23 cellular contexts compared by ENCODE assay signal in the genomic region with DNA sequence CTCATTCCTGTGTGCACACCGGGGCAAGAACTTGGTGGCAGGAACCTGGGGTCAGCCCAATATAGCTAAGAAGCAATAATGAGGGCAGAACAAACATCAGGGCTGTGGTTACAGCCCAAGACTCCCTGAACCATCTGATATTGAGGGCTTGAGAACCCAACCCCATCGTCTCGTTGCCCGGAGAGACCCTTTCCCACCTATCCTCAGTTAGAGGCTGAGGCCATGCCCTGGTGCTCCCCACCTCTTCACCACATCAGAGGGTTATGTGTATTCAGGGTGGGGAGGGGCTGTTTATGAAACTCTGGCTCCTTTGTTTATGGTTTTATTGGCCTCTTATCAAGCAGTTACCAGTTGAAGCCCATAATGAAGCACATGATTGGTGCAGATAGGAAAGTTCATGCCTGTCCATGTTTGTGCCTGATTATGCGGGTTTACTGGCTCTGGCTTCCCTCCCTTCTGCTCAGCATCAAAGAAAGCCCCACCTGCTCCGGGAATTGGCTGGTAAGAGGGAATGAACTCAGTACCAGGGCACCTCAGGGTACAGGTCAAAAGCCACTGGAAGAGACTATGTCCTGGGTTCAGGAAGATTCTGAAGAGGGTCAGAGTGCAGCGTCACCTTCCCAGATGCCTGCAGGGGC. TPM values are rescaled to one million over a fixed set of nuclear protein-coding genes. Genes with fewer than 3 reads are reported as not detected.
DNase-seq lines count a peak whose midpoint lies in the region; ATAC-seq and TF ChIP-seq lines count a peak whose summit lies in the region.
"Had no signal": no experiment of that assay in that cellular context is flagged by ENCODE, and none has a peak within 500 bp of the region (broad histone marks: within the 10 kb centered on the region; RNA-seq: fewer than 3 reads in every experiment).

No MANE protein-coding gene starts in this region.

- H3K9ac ChIP-seq in HUES6 (ENCODE audit: low read length) (peak overlapping the region; percentile 6), Karpas-422 (ENCODE audit: low read length) (no peak overlapping the region)

- no peaks in the 10 kb centered on the region for H3K9me2 ChIP-seq in Karpas-422 (replicated peaks; ENCODE audit: insufficient read depth, low read length)

- no peak overlapping the region for H3K4me2 ChIP-seq in Karpas-422 (ENCODE audit: low read depth, low read length, poor library complexity, severe bottlenecking)

- intact Hi-C loops in left colon (cut with DNase I, micrococcal nuclease), result no loop called here
- intact Hi-C loops in thyroid gland (cut with DNase I), result no loop called here

- H3K36me3 ChIP-seq in HUES6 (ENCODE audit: control insufficient read depth, insufficient read depth, low read length) (peaks cover 95% of the 10 kb centered on the region), thyroid gland (peaks cover 66 to 72% of the 10 kb centered on the region in 2 donors), Karpas-422 (ENCODE audit: insufficient read depth, low read length) (no peaks in the 10 kb centered on the region)

- no peaks in the 10 kb centered on the region for H3K27me3 ChIP-seq in HUES6 (ENCODE audit: control insufficient read depth, insufficient read depth, low read length)
- H3K27me3 ChIP-seq in thyroid gland, result no peaks in the 10 kb centered on the region
- no peaks in the 10 kb centered on the region for H3K27me3 ChIP-seq in Karpas-422 (ENCODE audit: low read length)
- H3K27me3 ChIP-seq: cardiac muscle cell, dorsolateral prefrontal cortex had no signal

- H3K9me3 ChIP-seq in HUES6 (ENCODE audit: control insufficient read depth, insufficient read depth, low read depth, low read length), result no peaks in the 10 kb centered on the region
- H3K9me3 ChIP-seq in thyroid gland, result no peaks in the 10 kb centered on the region
- H3K9me3 ChIP-seq in Karpas-422 (ENCODE audit: low read length), result no peaks in the 10 kb centered on the region

- DNase-seq in SW480 (ENCODE audit: low spot score), result peak; percentile 87
- peak; percentile 67 to 90 for DNase-seq in left colon
- DNase-seq in thyroid gland, result no peak
- DNase-seq in Karpas-422, result no peak
- no peak for DNase-seq in NCI-H1092 treated with DMSO at 0.1 percent for 48 hours (lab: John Stamatoyannopoulos, UW)
- DNase-seq in GM19238 (ENCODE audit: insufficient read length, low spot score), result no peak
- DNase-seq: activated CD4-positive, alpha-beta T cell treated with anti-CD3 and anti-CD28 coated beads, Interleukin-2, amount 50 U/mL, for 48 hours; amniotic stem cell; Calu3; dorsolateral prefrontal cortex; foreskin melanocyte; HCEC 1CT; hypothalamus; NCI-H1436; NCI-H2171 treated with DMSO at 0.1 percent for 48 hours; NCI-H526 treated with DMSO at 0.1 percent for 48 hours; stimulated activated CD4-positive, alpha-beta T cell treated with anti-CD3 and anti-CD28 coated beads, Interleukin-1b, Interleukin-23, amount 100 ng/mL, for 48 hours; stimulated activated naive CD4-positive, alpha-beta T cell had no signal

- H4K20me1 ChIP-seq in Karpas-422 (ENCODE audit: insufficient read depth, low read depth, low read length), result no peaks in the 10 kb centered on the region

- 93 to 94% methylated on average over 7 of the region's 7 CpGs for WGBS in thyroid gland, 2 donors

- H2AFZ ChIP-seq in Karpas-422 (ENCODE audit: low read length), result no peak overlapping the region

- no peaks in the 10 kb centered on the region for H3K79me2 ChIP-seq in Karpas-422 (ENCODE audit: low read length)

- ATAC-seq in left colon, result peak; percentile 88
- ATAC-seq: natural killer cell treated with Interleukin-12 subunit alpha and Interleukin-12 subunit beta and Interleukin-15 and Interleukin-18, amount 100 ng/mL, for 72 hours had no signal

- TF ChIP-seq CTCF in thyroid gland (IDR thresholded peaks at IDR 0.05), result no peak

- H3K4me1 ChIP-seq in HUES6 (ENCODE audit: control insufficient read depth, insufficient read depth, low read length), result peaks cover 17% of the 10 kb centered on the region
- H3K4me1 ChIP-seq in thyroid gland, result peaks cover 11 to 34% of the 10 kb centered on the region in 2 donors
- peaks cover 5% of the 10 kb centered on the region; the same call in 1 of the 2 replicates for H3K4me1 ChIP-seq in Karpas-422 (ENCODE audit: low read length)

- TF ChIP-seq POLR2A in thyroid gland (IDR thresholded peaks at IDR 0.05), result no peak

- no peak overlapping the region for H3K4me3 ChIP-seq in HUES6 (ENCODE audit: low read depth, low read length)
- H3K4me3 ChIP-seq in thyroid gland (replicated peaks in 1 of 3), result no peak overlapping the region
- H3K4me3 ChIP-seq in Karpas-422 (ENCODE audit: low read length), result no peak overlapping the region
- H3K4me3 ChIP-seq: cardiac muscle cell, dorsolateral prefrontal cortex had no signal

- no peak overlapping the region for H3K27ac ChIP-seq in HUES6 (ENCODE audit: low read depth, low read length)
- peak overlapping the region in 2 of 3 donors; percentile 21 to 66 for H3K27ac ChIP-seq in thyroid gland
- H3K27ac ChIP-seq in Karpas-422 (ENCODE audit: low read length), result no peak overlapping the region
- H3K27ac ChIP-seq: cardiac muscle cell, dorsolateral prefrontal cortex, VCaP had no signal

RNA-seq across cellular contexts. Expression of a gene that starts 14.5 kb away (rescaled TPM):
- total RNA-seq in left colon, result 10 to 100 TPM; 27.7 to 29.2 TPM
- 10 to 100 TPM; 16.8 to 41.0 (median 26.8) TPM for total RNA-seq in thyroid gland
- total RNA-seq in Karpas-422 (2014; rRNA removed; shearing (Covaris generic); ENCODE audit: low replicate concordance), result 1.4 TPM in 2 replicates

RNA-seq across cellular contexts. Expression of a gene that starts 49.7 kb away (rescaled TPM):
- total RNA-seq in left colon, result under 1 TPM; 0.40 to 0.59 TPM
- 1 to 10 TPM; 1.1 to 2.0 (median 1.5) TPM for total RNA-seq in thyroid gland
- total RNA-seq in Karpas-422 (2014; rRNA removed; shearing (Covaris generic); ENCODE audit: low replicate concordance), result not detected in 2 replicates
- total RNA-seq: Calu3; HT1080; natural killer cell treated with Interleukin-12 subunit alpha and Interleukin-12 subunit beta and Interleukin-15 and Interleukin-18, amount 100 ng/mL, for 72 hours had no signal

Comparison
In these comparisons a context has a peak if more than half of its experiments do, and no peak if none do; other contexts are left out.
1. H3K27ac ChIP-seq: peak in thyroid gland (2 of 3); none in HUES6 (single experiment) and Karpas-422 (single experiment).
2. DNase-seq: peak in SW480 (single experiment) and left colon (2 of 2); none in thyroid gland (0 of 2), Karpas-422 (single experiment), NCI-H1092 treated with DMSO at 0.1 percent for 48 hours (single experiment) and GM19238 (single experiment).